In the genomic region with DNA sequence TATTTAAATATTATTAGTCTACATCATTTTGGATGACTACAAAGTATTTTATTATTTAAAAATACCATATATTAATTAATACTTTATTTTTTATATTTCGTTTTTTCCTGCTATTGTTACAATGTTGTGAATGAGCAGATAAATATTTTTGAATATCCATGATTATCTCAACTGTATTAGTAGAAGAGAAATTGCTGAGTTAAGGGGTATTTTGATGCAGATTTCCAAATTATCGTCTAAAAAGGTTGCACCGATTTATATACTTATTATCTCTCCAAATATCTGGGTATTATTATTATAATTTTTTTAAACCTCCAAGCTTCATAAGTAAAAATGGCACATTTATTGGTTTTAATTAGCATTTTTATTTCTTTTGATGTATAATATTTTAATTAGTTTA, we compare ENCODE assay signal across 18 cellular contexts. TPM values are rescaled to one million over a fixed set of nuclear protein-coding genes. Genes with fewer than 3 reads are reported as not detected.
"Had no signal": no experiment of that assay in that cellular context is flagged by ENCODE, and none has a peak within 500 bp of the region (broad histone marks: within the 10 kb centered on the region; RNA-seq: fewer than 3 reads in every experiment).

No MANE protein-coding gene starts in this region.

- H3K36me3 Mint-ChIP-seq: brain had no signal

- DNase-seq: amniotic stem cell, MG63, NCI-H1092 treated with DMSO at 0.1 percent for 48 hours, NCI-H1436, NCI-H1694 treated with DMSO at 0.1 percent for 48 hours, NCI-H2029 treated with DMSO at 0.1 percent for 48 hours, NCI-H345, NCI-H510A treated with DMSO at 0.1 percent for 48 hours, PC-9, SIG-M5 had no signal

- H3K4me1 Mint-ChIP-seq: brain had no signal

- H3K27ac Mint-ChIP-seq: brain, IgD-negative memory B cell, T-helper 17 cell had no signal

- H3K9me3 Mint-ChIP-seq: activated naive CD4-positive, alpha-beta T cell treated with anti-CD3 and anti-CD28 coated beads, Interleukin-2, amount 50 U/mL, for 72 hours; brain; central memory CD8-positive, alpha-beta T cell had no signal

- FAIRE-seq: astrocyte had no signal

- H3K4me3 Mint-ChIP-seq: brain; central memory CD8-positive, alpha-beta T cell; IgD-negative memory B cell had no signal

- H3K9me3 ChIP-seq: MG63 had no signal

- H3K4me3 ChIP-seq: MG63, PC-9 had no signal

- H3K27ac ChIP-seq: KMS-11, PC-9 had no signal

RNA-seq across cellular contexts. Expression of a gene that starts 8.9 kb away (rescaled TPM):
- total RNA-seq: RPMI7951 had no signal
- polyA plus RNA-seq: IgD-negative memory B cell had no signal

RNA-seq across cellular contexts. Expression of a gene that starts 53.1 kb away (rescaled TPM):
- total RNA-seq: RPMI7951 had no signal
